In genomic region chr1:221983444-221983843, GRCh38 we compare ENCODE assay signal across 26 cellular contexts.
DNase-seq lines count a peak whose midpoint lies in the region; ATAC-seq, FAIRE-seq and TF ChIP-seq lines count a peak whose summit lies in the region.
"Had no signal": no experiment of that assay in that cellular context is flagged by ENCODE, and none has a peak within 500 bp of the region (broad histone marks: within the 10 kb centered on the region; RNA-seq: fewer than 3 reads in every experiment).

No MANE protein-coding gene starts in this region.

- peak overlapping the region; percentile 56; the same call in 1 of the 2 replicates for H2AK5ac ChIP-seq in IMR-90 (ENCODE audit: low read depth, low read length)

- no TSS peak for BruUV-seq in IMR-90 (replicated peaks; lab: Mats Ljungman, UMichigan)

- POLR2A ChIA-PET in IMR-90 (lab: Charles Lee; ENCODE audit: unreplicated experiment), result no interaction called here

- no peaks in the 10 kb centered on the region for H3K36me3 Mint-ChIP-seq in progenitor cell of endocrine pancreas (ENCODE audit: insufficient read depth)
- H3K36me3 Mint-ChIP-seq: CD4-positive, CD25-positive, alpha-beta regulatory T cell had no signal

- peak overlapping the region; percentile 74; the same call in 1 of the 2 replicates for H3K18ac ChIP-seq in IMR-90 (ENCODE audit: low read depth, low read length)

- peak overlapping the region; percentile 54 for H3K14ac ChIP-seq in IMR-90 (replicated peaks; ENCODE audit: low read depth, low read length)

- H3K23ac ChIP-seq in IMR-90 (ENCODE audit: low read depth, low read length), result 0 out of 2 replicates have a peak overlapping the region, but pooled peaks have one; percentile 18

- H3K9me3 Mint-ChIP-seq in progenitor cell of endocrine pancreas (ENCODE audit: low read depth), result no peaks in the 10 kb centered on the region

- peak overlapping the region in 1 of 2 experiments; percentile 10; a peak in 2 of 4 replicates for H4K8ac ChIP-seq in IMR-90 (ENCODE audit: low read depth in 2 of 2, low read length in 2 of 2)

- no peaks in the 10 kb centered on the region for H3K4me1 Mint-ChIP-seq in progenitor cell of endocrine pancreas (ENCODE audit: low read depth)
- H3K4me1 Mint-ChIP-seq: CD4-positive, CD25-positive, alpha-beta regulatory T cell had no signal

- WGBS in IMR-90 (ENCODE audit: extremely low coverage in 2 of 2, insufficient read length in 1 of 2), 2 experiments, result no CpG with 5 or more reads among the region's 1 CpG

- CTCF ChIA-PET in IMR-90 (lab: Yijun Ruan, JAX), result no interaction called here

- peak overlapping the region; percentile 65 for H2BK120ac ChIP-seq in IMR-90 (ENCODE audit: low read depth, low read length)

- no peaks in the 10 kb centered on the region for H3K36me3 ChIP-seq in IMR-90 (ENCODE audit: control insufficient read depth, insufficient read depth, low read length)
- H3K36me3 ChIP-seq in bronchial epithelial cell (ENCODE audit: control insufficient read depth, insufficient read depth, low read length), result no peaks in the 10 kb centered on the region
- H3K36me3 ChIP-seq: BLaER1 had no signal

- no peak overlapping the region for H4K5ac ChIP-seq in IMR-90 (ENCODE audit: low read depth, low read length)

- no peaks in the 10 kb centered on the region for H3K79me1 ChIP-seq in IMR-90 (ENCODE audit: low read depth in 1 of 2, low read length in 2 of 2)

- peak overlapping the region; percentile 69 for H2AFZ ChIP-seq in IMR-90 (replicated peaks; ENCODE audit: low read length, poor library complexity)
- H2AFZ ChIP-seq: GM23338, PC-9 had no signal

- no peak overlapping the region for H3K27ac ChIP-seq in IMR-90 (ENCODE audit: insufficient read depth, low read length)
- H3K27ac ChIP-seq: BLaER1, HL-60, PC-9 had no signal

- no peak for TF ChIP-seq POLR2A in IMR-90 (IDR thresholded peaks at IDR 0.05; ENCODE audit: low read depth, low read length)

- no peaks in the 10 kb centered on the region for H4K20me1 ChIP-seq in IMR-90 (ENCODE audit: insufficient read depth, low read length)
- H4K20me1 ChIP-seq: BLaER1 had no signal

- H3K4me3 ChIP-seq in AG10803 (ENCODE audit: low read length), result no peak overlapping the region
- H3K4me3 ChIP-seq in IMR-90 (ENCODE audit: insufficient read depth, low read depth, low read length), result no peak overlapping the region
- no peak overlapping the region for H3K4me3 ChIP-seq in bronchial epithelial cell (ENCODE audit: low read depth, low read length)
- H3K4me3 ChIP-seq in fibroblast of mammary gland (ENCODE audit: control insufficient read depth, low read depth, low read length), result no peak overlapping the region
- H3K4me3 ChIP-seq: BLaER1, GM23338, PC-9 had no signal

- no peaks in the 10 kb centered on the region for H3K9me3 ChIP-seq in IMR-90 (ENCODE audit: control insufficient read depth, insufficient read depth, low read length)
- H3K9me3 ChIP-seq: BLaER1 had no signal

- H3K27me3 ChIP-seq in IMR-90 (ENCODE audit: control insufficient read depth, insufficient read depth, low read length), result no peaks in the 10 kb centered on the region
- H3K27me3 ChIP-seq in bronchial epithelial cell (ENCODE audit: control insufficient read depth, insufficient read depth, low read length), result no peaks in the 10 kb centered on the region
- H3K27me3 ChIP-seq: BLaER1 had no signal

- dilution Hi-C loops in IMR-90 (cut with HindIII; ENCODE audit: low sequenced_read_pairs, unreplicated experiment), result no loop called here

- no peak for TF ChIP-seq RAD21 in IMR-90 (IDR thresholded peaks at IDR 0.05; ENCODE audit: low read length)

- H3K27ac Mint-ChIP-seq in progenitor cell of endocrine pancreas, result no peak overlapping the region
- H3K27ac Mint-ChIP-seq: CD4-positive, CD25-positive, alpha-beta regulatory T cell; GM23338 had no signal

- H3K9ac ChIP-seq in IMR-90 (ENCODE audit: low read depth, low read length), result no peak overlapping the region
- H3K9ac ChIP-seq: BLaER1 had no signal

- peak overlapping the region; percentile 25 for H2AK9ac ChIP-seq in IMR-90 (replicated peaks; ENCODE audit: low read depth, low read length, poor library complexity)

- intact Hi-C loops in IMR-90 (cut with micrococcal nuclease), result no loop called here

- peak overlapping the region; percentile 65; the same call in 2 of the 3 replicates for H2BK15ac ChIP-seq in IMR-90 (ENCODE audit: low read depth, low read length)

- H3K4me2 ChIP-seq in IMR-90 (ENCODE audit: low read depth, low read length), result no peak overlapping the region
- H3K4me2 ChIP-seq: BLaER1, GM23338, PC-9 had no signal

- no peak for TF ChIP-seq CTCF in AG10803 (conservative IDR thresholded peaks at IDR 0.05; ENCODE audit: low read length)
- no peak for TF ChIP-seq CTCF in IMR-90 (conservative IDR thresholded peaks at IDR 0.05; ENCODE audit: low read depth, low read length)
- no peak for TF ChIP-seq CTCF in bronchial epithelial cell (IDR thresholded peaks at IDR 0.05; ENCODE audit: insufficient read depth, low read length, severe bottlenecking)
- no peak for TF ChIP-seq CTCF in fibroblast of mammary gland (conservative IDR thresholded peaks at IDR 0.05; ENCODE audit: control insufficient read depth, insufficient read depth, low read depth, low read length)
- no peak for TF ChIP-seq CTCF in progenitor cell of endocrine pancreas (IDR thresholded peaks at IDR 0.05; ENCODE audit: unreplicated experiment)

- H2BK20ac ChIP-seq in IMR-90 (ENCODE audit: low read depth, low read length), result 0 out of 2 replicates have a peak overlapping the region, but pooled peaks have one; percentile 32

- H3K4me1 ChIP-seq in IMR-90 (ENCODE audit: control insufficient read depth, insufficient read depth, low read length), result peaks cover 4% of the 10 kb centered on the region; the same call in 1 of the 2 replicates
- H3K4me1 ChIP-seq: BLaER1 had no signal

- H4K91ac ChIP-seq in IMR-90 (ENCODE audit: insufficient read depth, low read depth, low read length), result peak overlapping the region; percentile 16; the same call in 1 of the 2 replicates

- H3K4ac ChIP-seq in IMR-90 (ENCODE audit: low read depth, low read length), result peak overlapping the region; percentile 77

- peak; percentile 58 for DNase-seq in AG10803 (ENCODE audit: low read depth)
- no peak for DNase-seq in IMR-90
- peak; percentile 35 for DNase-seq in bronchial epithelial cell (ENCODE audit: low read depth)
- peak; percentile 30 for DNase-seq in fibroblast of mammary gland (ENCODE audit: low read depth)
- DNase-seq in KBM-7, result no peak
- no peak for DNase-seq in progenitor cell of endocrine pancreas (ENCODE audit: low spot score, unreplicated experiment)
- DNase-seq: CD4-positive, CD25-positive, alpha-beta regulatory T cell; DMS53; HCEC 1CT; Karpas-422; NCI-H1092 treated with DMSO at 0.1 percent for 48 hours; NCI-H1436; NCI-H187; NCI-H2171 treated with DMSO at 0.1 percent for 48 hours; NCI-H345; NCI-H524 treated with DMSO at 0.1 percent for 48 hours; NCI-H82; NK-92 treated with Interleukin-12 subunit alpha and Interleukin-12 subunit beta, amount 100 ng/mL, for 24 hours; PC-9; Right ventricle myocardium superior had no signal

- FAIRE-seq in bronchial epithelial cell (lab: Jason Lieb, UNC), result no peak
- FAIRE-seq: D721Med had no signal

- in situ Hi-C loops in IMR-90 (cut with MboI; ENCODE audit: low sequenced_read_pairs) (no loop called here), KBM-7 (cut with MboI; ENCODE audit: low pct_unique_long_range_greater_than_20kb, low sequenced_read_pairs) (no loop called here)

- H3K4me3 Mint-ChIP-seq in progenitor cell of endocrine pancreas (ENCODE audit: low read depth), result no peak overlapping the region
- H3K4me3 Mint-ChIP-seq: CD4-positive, CD25-positive, alpha-beta regulatory T cell; GM23338 had no signal

- H3K9me1 ChIP-seq in IMR-90 (ENCODE audit: insufficient read depth, low read length), result peaks cover 11% of the 10 kb centered on the region

- peaks cover 13% of the 10 kb centered on the region for H3K27me3 Mint-ChIP-seq in progenitor cell of endocrine pancreas

- ATAC-seq in IMR-90 (ENCODE audit: low read depth) (no peak), HG02970 (IDR thresholded peaks at IDR 0.05; ENCODE audit: low FRiP score, unreplicated experiment) (no peak), GM18520 (IDR thresholded peaks at IDR 0.05; ENCODE audit: unreplicated experiment) (no peak)
- ATAC-seq: GM23338 had no signal

- no peak overlapping the region for H3K56ac ChIP-seq in IMR-90 (ENCODE audit: extremely low read depth, insufficient read depth, low read length)

- no peak overlapping the region for H2BK5ac ChIP-seq in IMR-90 (ENCODE audit: low read depth, low read length, poor library complexity, severe bottlenecking)

TF ChIP-seq in IMR-90, 13 proteins besides CTCF, POLR2A, EP300 and RAD21:
- no peak for TF ChIP-seq RCOR1 (IDR thresholded peaks at IDR 0.05; ENCODE audit: insufficient replicate concordance, low read length)
- TF ChIP-seq, protein P1, sequence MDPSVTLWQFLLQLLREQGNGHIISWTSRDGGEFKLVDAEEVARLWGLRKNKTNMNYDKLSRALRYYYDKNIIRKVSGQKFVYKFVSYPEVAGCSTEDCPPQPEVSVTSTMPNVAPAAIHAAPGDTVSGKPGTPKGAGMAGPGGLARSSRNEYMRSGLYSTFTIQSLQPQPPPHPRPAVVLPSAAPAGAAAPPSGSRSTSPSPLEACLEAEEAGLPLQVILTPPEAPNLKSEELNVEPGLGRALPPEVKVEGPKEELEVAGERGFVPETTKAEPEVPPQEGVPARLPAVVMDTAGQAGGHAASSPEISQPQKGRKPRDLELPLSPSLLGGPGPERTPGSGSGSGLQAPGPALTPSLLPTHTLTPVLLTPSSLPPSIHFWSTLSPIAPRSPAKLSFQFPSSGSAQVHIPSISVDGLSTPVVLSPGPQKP (IDR thresholded peaks at IDR 0.05; ENCODE audit: borderline replicate concordance, low read depth, low read length), result no peak
- no peak for TF ChIP-seq CHD1 (IDR thresholded peaks at IDR 0.05; ENCODE audit: low read depth, low read length)
- TF ChIP-seq SMC3 (IDR thresholded peaks at IDR 0.05; ENCODE audit: low read depth, low read length), result no peak
- no peak for TF ChIP-seq MXI1 (IDR thresholded peaks at IDR 0.05; ENCODE audit: borderline replicate concordance, low read depth, low read length)
- TF ChIP-seq MAZ (IDR thresholded peaks at IDR 0.05; ENCODE audit: borderline replicate concordance, low read depth, low read length), result no peak
- no peak for TF ChIP-seq CEBPB (IDR thresholded peaks at IDR 0.05; ENCODE audit: low read depth, low read length)
- TF ChIP-seq FOS (IDR thresholded peaks at IDR 0.05; ENCODE audit: low read depth, low read length), result no peak

Comparison
In these comparisons a context has a peak if more than half of its experiments do, and no peak if none do; other contexts are left out.
1. DNase-seq: peak in AG10803 (single experiment), bronchial epithelial cell (single experiment) and fibroblast of mammary gland (single experiment); none in IMR-90 (single experiment), KBM-7 (single experiment) and progenitor cell of endocrine pancreas (single experiment).